ENCODE assay signal across 1 cellular context in the genomic region with DNA sequence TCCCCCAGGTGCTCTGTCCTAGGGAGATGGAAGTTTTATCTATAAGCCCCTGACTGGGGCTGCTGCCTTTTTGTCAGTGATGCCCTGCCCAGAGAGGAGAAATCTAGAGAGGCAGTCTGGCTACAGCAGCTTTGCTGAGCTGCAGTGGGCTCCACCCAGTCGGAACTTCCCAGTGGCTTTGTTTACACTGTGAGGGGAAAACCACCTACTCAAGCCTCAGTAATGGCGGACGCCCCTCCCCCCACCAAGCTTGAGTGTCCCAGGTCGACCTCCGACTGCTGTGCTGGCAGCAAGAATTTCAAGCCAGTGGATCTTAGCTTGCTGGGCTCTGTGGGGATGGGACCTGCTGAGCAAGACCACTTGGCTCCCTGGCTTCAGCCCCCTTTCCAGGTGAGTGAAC.
A peak's percentile ranks its signal among the peaks of the same experiment; 100 is the strongest.
TF ChIP-seq lines count a peak whose summit lies in the region.

No MANE protein-coding gene starts in this region.

TF ChIP-seq in HepG2, 621 proteins besides CTCF, POLR2A, EP300 and RAD21:
- TF ChIP-seq FOXA3 (CRISPR knock-in tag; IDR thresholded peaks at IDR 0.05) = 0 out of 2 replicates have a peak, but pooled peaks have one; percentile 17
- TF ChIP-seq, protein P1, sequence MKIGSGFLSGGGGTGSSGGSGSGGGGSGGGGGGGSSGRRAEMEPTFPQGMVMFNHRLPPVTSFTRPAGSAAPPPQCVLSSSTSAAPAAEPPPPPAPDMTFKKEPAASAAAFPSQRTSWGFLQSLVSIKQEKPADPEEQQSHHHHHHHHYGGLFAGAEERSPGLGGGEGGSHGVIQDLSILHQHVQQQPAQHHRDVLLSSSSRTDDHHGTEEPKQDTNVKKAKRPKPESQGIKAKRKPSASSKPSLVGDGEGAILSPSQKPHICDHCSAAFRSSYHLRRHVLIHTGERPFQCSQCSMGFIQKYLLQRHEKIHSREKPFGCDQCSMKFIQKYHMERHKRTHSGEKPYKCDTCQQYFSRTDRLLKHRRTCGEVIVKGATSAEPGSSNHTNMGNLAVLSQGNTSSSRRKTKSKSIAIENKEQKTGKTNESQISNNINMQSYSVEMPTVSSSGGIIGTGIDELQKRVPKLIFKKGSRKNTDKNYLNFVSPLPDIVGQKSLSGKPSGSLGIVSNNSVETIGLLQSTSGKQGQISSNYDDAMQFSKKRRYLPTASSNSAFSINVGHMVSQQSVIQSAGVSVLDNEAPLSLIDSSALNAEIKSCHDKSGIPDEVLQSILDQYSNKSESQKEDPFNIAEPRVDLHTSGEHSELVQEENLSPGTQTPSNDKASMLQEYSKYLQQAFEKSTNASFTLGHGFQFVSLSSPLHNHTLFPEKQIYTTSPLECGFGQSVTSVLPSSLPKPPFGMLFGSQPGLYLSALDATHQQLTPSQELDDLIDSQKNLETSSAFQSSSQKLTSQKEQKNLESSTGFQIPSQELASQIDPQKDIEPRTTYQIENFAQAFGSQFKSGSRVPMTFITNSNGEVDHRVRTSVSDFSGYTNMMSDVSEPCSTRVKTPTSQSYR (CRISPR knock-in tag; IDR thresholded peaks at IDR 0.05; ENCODE audit: borderline replicate concordance) = peak; percentile 67; the same call in 1 of the 2 replicates
- TF ChIP-seq, protein P2, sequence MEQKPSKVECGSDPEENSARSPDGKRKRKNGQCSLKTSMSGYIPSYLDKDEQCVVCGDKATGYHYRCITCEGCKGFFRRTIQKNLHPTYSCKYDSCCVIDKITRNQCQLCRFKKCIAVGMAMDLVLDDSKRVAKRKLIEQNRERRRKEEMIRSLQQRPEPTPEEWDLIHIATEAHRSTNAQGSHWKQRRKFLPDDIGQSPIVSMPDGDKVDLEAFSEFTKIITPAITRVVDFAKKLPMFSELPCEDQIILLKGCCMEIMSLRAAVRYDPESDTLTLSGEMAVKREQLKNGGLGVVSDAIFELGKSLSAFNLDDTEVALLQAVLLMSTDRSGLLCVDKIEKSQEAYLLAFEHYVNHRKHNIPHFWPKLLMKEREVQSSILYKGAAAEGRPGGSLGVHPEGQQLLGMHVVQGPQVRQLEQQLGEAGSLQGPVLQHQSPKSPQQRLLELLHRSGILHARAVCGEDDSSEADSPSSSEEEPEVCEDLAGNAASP (CRISPR knock-in tag; IDR thresholded peaks at IDR 0.05; ENCODE audit: borderline replicate concordance) = peak; percentile 35; the same call in 1 of the 2 replicates
